8 cellular contexts compared by ENCODE assay signal in the genomic region with DNA sequence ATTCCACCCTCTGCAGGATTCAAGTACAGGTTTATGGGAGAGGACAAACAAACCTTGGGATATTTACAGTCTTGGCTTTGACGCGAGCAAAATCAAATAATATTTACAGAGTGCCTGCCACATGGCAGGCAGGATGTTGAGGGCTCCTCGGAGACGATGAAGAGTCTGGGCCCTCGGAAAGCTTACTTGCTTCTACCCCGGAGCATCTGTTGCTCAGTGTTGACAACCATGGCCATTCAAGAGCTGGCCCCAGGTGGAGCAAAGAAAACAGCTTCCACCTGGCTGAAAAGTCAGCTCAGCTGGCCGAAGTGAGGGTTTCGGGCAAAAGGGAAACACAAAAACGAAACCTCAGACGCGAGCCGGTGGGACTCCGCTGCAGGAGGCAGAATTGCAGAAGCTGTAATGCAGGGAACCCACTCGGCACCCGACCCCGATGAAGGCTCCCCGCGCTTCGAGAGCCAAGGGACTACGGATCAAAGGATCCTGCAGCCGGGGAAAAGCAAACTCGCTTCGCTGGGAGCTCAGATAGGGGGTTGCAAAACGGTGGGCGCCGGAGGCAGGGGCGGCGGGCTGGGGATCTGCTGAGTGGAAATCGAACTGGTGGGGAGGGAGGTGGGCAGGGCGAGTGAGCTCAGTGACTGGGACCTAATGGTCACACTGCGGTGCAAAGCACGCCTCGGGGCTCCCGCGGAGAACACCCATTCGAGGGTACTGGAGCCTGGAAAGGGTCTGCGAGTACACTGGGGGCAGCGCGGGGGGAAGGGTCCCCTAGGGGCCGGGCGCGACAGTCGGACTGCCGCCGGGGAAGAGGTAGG. TPM values are rescaled to one million over a fixed set of nuclear protein-coding genes. Genes with fewer than 3 reads are reported as not detected.
DNase-seq lines count a peak whose midpoint lies in the region; ATAC-seq and TF ChIP-seq lines count a peak whose summit lies in the region.

No MANE protein-coding gene starts in this region.

- CTCF ChIA-PET in OCI-LY7 (lab: Charles Lee; ENCODE audit: unreplicated experiment) = interaction anchor here (0.7 to 2.0 kb wide), 5 partner anchors 9 to 20 kb away, joined by 3 to 9 read pairs (median 5); no protein-coding TSS in a partner anchor
- CTCF ChIA-PET in activated naive CD4-positive, alpha-beta T cell treated with anti-CD3 and anti-CD28 coated beads for 36 hours (lab: Charles Lee) = interaction anchor here (1.1 to 1.8 kb wide), 5 partner anchors 11 to 87 kb away, joined by 3 to 9 read pairs (median 6); no protein-coding TSS in a partner anchor

- H3K4me1 Mint-ChIP-seq in activated naive CD4-positive, alpha-beta T cell treated with anti-CD3 and anti-CD28 coated beads for 36 hours (ENCODE audit: low read depth) = peaks cover 49% of the 10 kb centered on the region

- peaks cover 22% of the 10 kb centered on the region for H3K36me3 Mint-ChIP-seq in activated naive CD4-positive, alpha-beta T cell treated with anti-CD3 and anti-CD28 coated beads for 36 hours (ENCODE audit: low read depth)

- no peaks in the 10 kb centered on the region for H3K27me3 Mint-ChIP-seq in activated naive CD4-positive, alpha-beta T cell treated with anti-CD3 and anti-CD28 coated beads for 36 hours (ENCODE audit: low read depth)

- peaks cover 15% of the 10 kb centered on the region for H3K9me3 Mint-ChIP-seq in activated naive CD4-positive, alpha-beta T cell treated with anti-CD3 and anti-CD28 coated beads for 36 hours

- no peaks in the 10 kb centered on the region for H3K9me2 ChIP-seq in OCI-LY7 (ENCODE audit: insufficient read depth, low read length)

- H3K9me3 ChIP-seq in OCI-LY7 (ENCODE audit: low read length) = peaks cover 25% of the 10 kb centered on the region
- H3K9me3 ChIP-seq in heart left ventricle = peaks cover 0 to 13% (median 0%) of the 10 kb centered on the region in 12 donors
- no peaks in the 10 kb centered on the region for H3K9me3 ChIP-seq in parathyroid adenoma (ENCODE audit: control insufficient read depth, low read length)

- no peak for TF ChIP-seq POLR2A in heart left ventricle (IDR thresholded peaks at IDR 0.05)

- H3K79me2 ChIP-seq in OCI-LY7 (ENCODE audit: insufficient read depth, low read depth, low read length) (peaks cover 63% of the 10 kb centered on the region), parathyroid adenoma (peaks cover 4% of the 10 kb centered on the region)

- TF ChIP-seq CTCF in OCI-LY7 (conservative IDR thresholded peaks at IDR 0.05; ENCODE audit: low read length) (no peak; the same call in 1 of the 2 replicates), heart left ventricle (IDR thresholded peaks at IDR 0.05) (no peak), parathyroid adenoma (IDR thresholded peaks at IDR 0.05) (no peak)

- POLR2A ChIA-PET in OCI-LY7 (lab: Charles Lee) = interaction anchor here (0.5 to 7.0 kb wide), 21 partner anchors 8 to 745 kb away, joined by 3 to 132 read pairs (median 5); no protein-coding TSS in a partner anchor

- peak; percentile 19 for ATAC-seq in HG03039 (IDR thresholded peaks at IDR 0.05; ENCODE audit: unreplicated experiment)
- ATAC-seq in heart left ventricle = peak in 3 of 4 donors; percentile 14 to 26 (median 25)

- peak overlapping the region; percentile 98 for H3K4me3 ChIP-seq in OCI-LY7 (ENCODE audit: low read depth, low read length, poor library complexity, severe bottlenecking)
- peak overlapping the region; percentile 69 to 90 (median 87) for H3K4me3 ChIP-seq in heart left ventricle
- peak overlapping the region; percentile 88 for H3K4me3 ChIP-seq in parathyroid adenoma (ENCODE audit: low read depth, low read length)

- no TSS peak for BruUV-seq in OCI-LY7 (replicated peaks; lab: Mats Ljungman, UMichigan)

- H4K20me1 ChIP-seq in OCI-LY7 (ENCODE audit: insufficient read depth, low read length) = peaks cover 21% of the 10 kb centered on the region; the same call in 1 of the 2 replicates

- H3K36me3 ChIP-seq in OCI-LY7 (ENCODE audit: insufficient read depth, low read length) = peaks cover 47% of the 10 kb centered on the region
- no peaks in the 10 kb centered on the region for H3K36me3 ChIP-seq in heart left ventricle
- H3K36me3 ChIP-seq in parathyroid adenoma (ENCODE audit: control insufficient read depth, insufficient read depth, low read length) = no peaks in the 10 kb centered on the region

- H3K4me3 Mint-ChIP-seq in activated naive CD4-positive, alpha-beta T cell treated with anti-CD3 and anti-CD28 coated beads for 36 hours = peak overlapping the region; percentile 90

- 0 to 1% (median 1%) methylated on average over 25 to 45 of the region's 45 CpGs for WGBS in heart left ventricle, 4 donors

- peak overlapping the region; percentile 75 for H3K27ac ChIP-seq in OCI-LY7 (ENCODE audit: low read depth, low read length, poor library complexity, severe bottlenecking)
- peak overlapping the region; percentile 19 to 96 (median 92) for H3K27ac ChIP-seq in heart left ventricle
- peak overlapping the region; percentile 49 for H3K27ac ChIP-seq in parathyroid adenoma

- peaks cover 32% of the 10 kb centered on the region for H3K4me1 ChIP-seq in OCI-LY7 (ENCODE audit: insufficient read depth, low read length, poor library complexity, severe bottlenecking)
- H3K4me1 ChIP-seq in heart left ventricle = peaks cover 8 to 48% (median 29%) of the 10 kb centered on the region in 12 donors
- H3K4me1 ChIP-seq in parathyroid adenoma = peaks cover 3% of the 10 kb centered on the region

- peak overlapping the region; percentile 88 for H3K4me2 ChIP-seq in OCI-LY7 (ENCODE audit: low read length)
- H3K4me2 ChIP-seq in parathyroid adenoma (ENCODE audit: low read length) = peak overlapping the region; percentile 86

- intact Hi-C loops in OCI-LY7 (cut with micrococcal nuclease; ENCODE audit: unreplicated experiment) = loop anchor here (1.0 to 10.0 kb wide), 5 partner anchors 13 to 501 kb away; a partner anchor contains a TSS
- intact Hi-C loops in activated naive CD4-positive, alpha-beta T cell treated with anti-CD3 and anti-CD28 coated beads for 36 hours (cut with micrococcal nuclease) = loop anchor here (1.0 to 10.0 kb wide), 3 partner anchors 88 to 1789 kb away; a partner anchor contains a TSS
- intact Hi-C loops in heart left ventricle (cut with DNase I) = loop anchor here in 9 of 10 donors (2.0 to 10.0 kb wide), 9 partner anchors 44 to 661 kb away; a partner anchor contains a TSS

- DNase-seq in NCI-H82 (lab: John Stamatoyannopoulos, UW) (peak; percentile 55), NCI-H82 treated with DMSO at 0.1 percent for 48 hours (lab: John Stamatoyannopoulos, UW; ENCODE audit: unreplicated experiment) (no peak), OCI-LY7 (ENCODE audit: low spot score) (peak; percentile 90), heart left ventricle (peak; percentile 29 to 72 (median 40)), HPDE6-E6E7 (ENCODE audit: extremely low spot score) (no peak)
- peak; percentile 46 for DNase-seq in activated naive CD4-positive, alpha-beta T cell treated with anti-CD3 and anti-CD28 coated beads for 36 hours

- peak overlapping the region; percentile 0; the same call in 1 of the 2 replicates for H2AFZ ChIP-seq in OCI-LY7 (ENCODE audit: low read length)
- peak overlapping the region; percentile 71 for H2AFZ ChIP-seq in parathyroid adenoma

- H3K27ac Mint-ChIP-seq in activated naive CD4-positive, alpha-beta T cell treated with anti-CD3 and anti-CD28 coated beads for 36 hours = peak overlapping the region; percentile 73

- H3K27me3 ChIP-seq in heart left ventricle (no peaks in the 10 kb centered on the region), parathyroid adenoma (ENCODE audit: control insufficient read depth, insufficient read depth, low read length) (no peaks in the 10 kb centered on the region)

- H3K9ac ChIP-seq in parathyroid adenoma = no peak overlapping the region

RNA-seq across cellular contexts. Expression of a gene that starts 0.8 kb away (rescaled TPM):
- 76.7 and 80.0 TPM in 2 replicates for total RNA-seq in OCI-LY7 (2014; rRNA removed; shearing (Covaris generic))
- total RNA-seq in OCI-LY7 (2022) (141 and 149 TPM in 2 replicates), heart left ventricle (10 to 100 TPM; 12.9 to 29.7 (median 16.6) TPM)
- total RNA-seq in activated naive CD4-positive, alpha-beta T cell treated with anti-CD3 and anti-CD28 coated beads for 36 hours = 10 to 100 TPM; 27.6 to 32.0 TPM
- polyA plus RNA-seq in heart left ventricle = 1 to 10 TPM; 4.6 to 6.4 TPM

Comparison
In these comparisons a context has a peak if more than half of its experiments do, and no peak if none do; other contexts are left out.
1. DNase-seq: peak in NCI-H82 (single experiment), OCI-LY7 (single experiment), activated naive CD4-positive, alpha-beta T cell treated with anti-CD3 and anti-CD28 coated beads for 36 hours (single experiment) and heart left ventricle (5 of 5); none in NCI-H82 treated with DMSO at 0.1 percent for 48 hours (single experiment) and HPDE6-E6E7 (single experiment).
2. Peak in every context shown above with its lines, with median percentiles within 50 percentile points of each other: H3K27ac ChIP-seq and H3K4me3 ChIP-seq.